ENCODE assay signal across 9 cellular contexts in the genomic region with DNA sequence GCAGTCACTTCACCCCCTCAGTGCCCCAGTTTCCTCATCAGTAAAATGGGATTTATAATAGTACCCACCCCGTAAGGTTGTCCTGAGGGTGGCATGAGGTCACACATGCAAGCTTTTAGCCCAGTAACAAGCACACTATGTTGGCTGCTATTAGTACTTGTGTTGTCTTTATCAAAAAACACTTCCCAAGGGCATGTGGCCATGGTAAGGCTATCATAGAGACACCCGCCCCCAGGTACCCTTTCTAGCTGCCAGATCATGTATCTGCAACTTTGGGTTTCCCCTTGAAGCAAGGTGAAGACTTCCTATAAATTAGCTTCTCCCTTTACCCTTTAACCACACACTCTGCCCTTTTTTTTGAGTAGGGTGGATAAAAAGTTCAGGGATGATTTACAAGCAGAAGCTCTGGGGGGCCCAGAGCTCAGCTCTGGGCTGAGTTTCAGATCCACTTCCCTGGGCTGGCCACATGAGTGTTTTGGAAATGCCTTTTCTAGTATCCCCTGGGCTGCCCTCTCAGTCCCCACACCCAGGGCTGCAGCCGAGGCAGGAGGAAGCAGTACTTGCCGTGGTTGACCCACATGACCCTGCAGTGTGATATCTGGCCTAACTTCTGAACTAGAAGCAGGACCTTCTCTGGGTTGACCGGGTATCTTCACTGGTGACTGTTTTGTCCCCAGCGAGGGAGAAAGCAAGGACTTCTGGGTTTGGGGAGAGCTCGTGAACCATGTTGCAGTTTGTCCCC. TPM values are rescaled to one million over a fixed set of nuclear protein-coding genes. Genes with fewer than 3 reads are reported as not detected.
DNase-seq lines count a peak whose midpoint lies in the region; ATAC-seq and TF ChIP-seq lines count a peak whose summit lies in the region.
"Had no signal": no experiment of that assay in that cellular context is flagged by ENCODE, and none has a peak within 500 bp of the region (broad histone marks: within the 10 kb centered on the region; RNA-seq: fewer than 3 reads in every experiment).

No MANE protein-coding gene starts in this region.

- H3K4me3 ChIP-seq in muscle layer of duodenum (ENCODE audit: low read depth in 1 of 2, low read length in 2 of 2) = peak overlapping the region; percentile 14 to 33

- TF ChIP-seq CTCF in CD4-positive, alpha-beta T cell (IDR thresholded peaks at IDR 0.05) = no peak

- no peaks in the 10 kb centered on the region for H3K9me3 Mint-ChIP-seq in CD4-positive, alpha-beta T cell
- no peaks in the 10 kb centered on the region for H3K9me3 Mint-ChIP-seq in central memory CD8-positive, alpha-beta T cell

- POLR2A ChIA-PET in CD4-positive, alpha-beta T cell (lab: Charles Lee) = interaction anchor here (0.9 to 1.4 kb wide), 3 partner anchors 19 to 62 kb away, joined by 3 to 4 read pairs (median 3); a partner anchor contains a TSS

- no peak for DNase-seq in CD4-positive, alpha-beta T cell
- DNase-seq in NOMO-1 treated with dmso at 0.1 percent for 144 hours (lab: John Stamatoyannopoulos, UW; ENCODE audit: unreplicated experiment) (peak; percentile 61), dedifferentiated amniotic fluid mesenchymal stem cell (ENCODE audit: extremely low spot score) (no peak), DMS153 (lab: John Stamatoyannopoulos, UW) (no peak), NCI-H2171 treated with DMSO at 0.1 percent for 48 hours (lab: John Stamatoyannopoulos, UW) (no peak)
- no peak for DNase-seq in central memory CD8-positive, alpha-beta T cell (ENCODE audit: low spot score in 2 of 2)

- intact Hi-C loops in CD4-positive, alpha-beta T cell (cut with DNase I, micrococcal nuclease) = no loop called here

- H3K4me1 ChIP-seq in muscle layer of duodenum (ENCODE audit: control insufficient read depth in 1 of 2, insufficient read depth in 2 of 2, low read length in 2 of 2) = peaks cover 16 to 34% of the 10 kb centered on the region in 2 donors

- peak overlapping the region; percentile 49 for H3K27ac ChIP-seq in CD4-positive, alpha-beta T cell (ENCODE audit: low read depth, low read length)
- H3K27ac ChIP-seq in muscle layer of duodenum (ENCODE audit: low read length) = peak overlapping the region; percentile 21

- peaks cover 47% of the 10 kb centered on the region for H3K36me3 Mint-ChIP-seq in CD4-positive, alpha-beta T cell (ENCODE audit: low read depth)
- peaks cover 22% of the 10 kb centered on the region for H3K36me3 Mint-ChIP-seq in central memory CD8-positive, alpha-beta T cell (ENCODE audit: insufficient read depth)

- no peaks in the 10 kb centered on the region for H3K27me3 Mint-ChIP-seq in CD4-positive, alpha-beta T cell
- H3K27me3 Mint-ChIP-seq in central memory CD8-positive, alpha-beta T cell = no peaks in the 10 kb centered on the region

- CTCF ChIA-PET in CD4-positive, alpha-beta T cell (lab: Charles Lee) = interaction anchor here (0.5 to 3.0 kb wide), 2 partner anchors 16 to 18 kb away, joined by 3 to 12 read pairs; no protein-coding TSS in a partner anchor

- peaks cover 81% of the 10 kb centered on the region for H3K4me1 Mint-ChIP-seq in CD4-positive, alpha-beta T cell (ENCODE audit: low read depth)
- peaks cover 65% of the 10 kb centered on the region for H3K4me1 Mint-ChIP-seq in central memory CD8-positive, alpha-beta T cell

- H3K36me3 ChIP-seq in muscle layer of duodenum (ENCODE audit: control insufficient read depth in 1 of 2, insufficient read depth in 2 of 2, low read length in 2 of 2) = peaks cover 11 to 19% of the 10 kb centered on the region in 2 donors

- no peaks in the 10 kb centered on the region for H3K27me3 ChIP-seq in CD4-positive, alpha-beta T cell (ENCODE audit: control insufficient read depth, insufficient read depth, low read length)
- H3K27me3 ChIP-seq in muscle layer of duodenum (ENCODE audit: low read depth, low read length) = no peaks in the 10 kb centered on the region

- no peak for ATAC-seq in CD4-positive, alpha-beta T cell (ENCODE audit: poor library complexity)
- ATAC-seq in central memory CD8-positive, alpha-beta T cell (replicated peaks; ENCODE audit: extremely low read depth, poor library complexity, severe bottlenecking) = no peak
- no peak for ATAC-seq in GM18498 (IDR thresholded peaks at IDR 0.05; ENCODE audit: unreplicated experiment)
- ATAC-seq: Panc1 had no signal

- no peaks in the 10 kb centered on the region for H3K9me3 ChIP-seq in CD4-positive, alpha-beta T cell (ENCODE audit: control insufficient read depth, low read length)
- H3K9me3 ChIP-seq in muscle layer of duodenum (ENCODE audit: control insufficient read depth in 1 of 2, low read length in 2 of 2) = no peaks in the 10 kb centered on the region

- H3K27ac Mint-ChIP-seq in CD4-positive, alpha-beta T cell = peak overlapping the region; percentile 100
- peak overlapping the region; percentile 96 for H3K27ac Mint-ChIP-seq in central memory CD8-positive, alpha-beta T cell (ENCODE audit: low read depth)

- peak overlapping the region; percentile 94 for H3K4me3 Mint-ChIP-seq in CD4-positive, alpha-beta T cell
- H3K4me3 Mint-ChIP-seq in central memory CD8-positive, alpha-beta T cell = peak overlapping the region; percentile 89

RNA-seq across cellular contexts. Expression of a gene that starts 2.0 kb away (rescaled TPM):
- total RNA-seq in CD4-positive, alpha-beta T cell = 10 to 100 TPM; 46.2 to 48.0 TPM

RNA-seq across cellular contexts. Expression of a gene that starts 34.4 kb away (rescaled TPM):
- 1 to 10 TPM; 1.2 to 2.0 TPM for total RNA-seq in CD4-positive, alpha-beta T cell

RNA-seq across cellular contexts. Expression of a gene that starts 40.8 kb away (rescaled TPM):
- total RNA-seq in CD4-positive, alpha-beta T cell = 1 to 10 TPM; 3.8 to 4.7 TPM
